Comparison of ENCODE assay signal across 21 cellular contexts in genomic region chr10:105986896-105987638, GRCh38.
DNase-seq lines count a peak whose midpoint lies in the region; ATAC-seq and TF ChIP-seq lines count a peak whose summit lies in the region.
"Had no signal": no experiment of that assay in that cellular context is flagged by ENCODE, and none has a peak within 500 bp of the region (broad histone marks: within the 10 kb centered on the region; RNA-seq: fewer than 3 reads in every experiment).

No MANE protein-coding gene starts in this region.

- H3K27ac Mint-ChIP-seq in mesothelial cell of epicardium: peak overlapping the region; percentile 77
- H3K27ac Mint-ChIP-seq: CD4-positive, alpha-beta T cell had no signal

- H3K27me3 ChIP-seq in gastroesophageal sphincter: no peaks in the 10 kb centered on the region
- H3K27me3 ChIP-seq in upper lobe of left lung: no peaks in the 10 kb centered on the region
- H3K27me3 ChIP-seq: BLaER1 had no signal

- peaks cover 30% of the 10 kb centered on the region for H3K4me1 Mint-ChIP-seq in mesothelial cell of epicardium

- ATAC-seq in gastroesophageal sphincter (peak; percentile 80), upper lobe of left lung (ENCODE audit: low FRiP score in 2 of 2) (peak; percentile 45 to 65)

- DNase-seq in amniotic epithelial cell (ENCODE audit: low read depth) (peak; percentile 62), mesothelial cell of epicardium (ENCODE audit: low spot score in 2 of 2, unreplicated experiment in 2 of 2) (no peak), upper lobe of left lung (no peak), EL (no peak), NCI-H187 treated with DMSO at 0.1 percent for 48 hours (lab: John Stamatoyannopoulos, UW) (no peak)
- no peak for DNase-seq in stimulated activated CD4-positive, alpha-beta T cell treated with anti-CD3 and anti-CD28 coated beads, Interleukin-4, amount 100 ng/mL, for 24 hours
- DNase-seq: ACHN; CD4-positive, alpha-beta T cell; COR-L47; DND-41; H7; Karpas-422; MV-4-11; NCI-H1105 treated with DMSO at 0.1 percent for 48 hours; NCI-H1694; NCI-H2081 treated with DMSO at 0.1 percent for 48 hours; NCI-H2171 treated with DMSO at 0.1 percent for 48 hours; NCI-H526; SHP77 had no signal

- no peak for TF ChIP-seq CTCF in gastroesophageal sphincter (IDR thresholded peaks at IDR 0.05)
- TF ChIP-seq CTCF in mesothelial cell of epicardium (IDR thresholded peaks at IDR 0.05; ENCODE audit: unreplicated experiment): no peak
- no peak for TF ChIP-seq CTCF in upper lobe of left lung (IDR thresholded peaks at IDR 0.05)

- H3K27ac ChIP-seq in gastroesophageal sphincter (no peak overlapping the region), upper lobe of left lung (peak overlapping the region in 1 of 4 donors; percentile 11)
- H3K27ac ChIP-seq: BLaER1 had no signal

- no peaks in the 10 kb centered on the region for H3K9me3 ChIP-seq in gastroesophageal sphincter
- H3K9me3 ChIP-seq in upper lobe of left lung: no peaks in the 10 kb centered on the region
- H3K9me3 ChIP-seq: BLaER1 had no signal

- 39 to 58% methylated on average over 2 to 3 of the region's 3 CpGs for WGBS in gastroesophageal sphincter (ENCODE audit: low coverage in 1 of 2), 2 donors
- WGBS in upper lobe of left lung, 2 donors: 53 to 58% methylated on average over 3 of the region's 3 CpGs

- no peak overlapping the region for H3K4me3 Mint-ChIP-seq in mesothelial cell of epicardium
- H3K4me3 Mint-ChIP-seq: CD4-positive, alpha-beta T cell had no signal

- H3K36me3 Mint-ChIP-seq in mesothelial cell of epicardium: no peaks in the 10 kb centered on the region

- peaks cover 3% of the 10 kb centered on the region for H3K27me3 Mint-ChIP-seq in mesothelial cell of epicardium (ENCODE audit: low read depth)
- H3K27me3 Mint-ChIP-seq: CD4-positive, alpha-beta T cell had no signal

- H3K36me3 ChIP-seq in gastroesophageal sphincter (no peaks in the 10 kb centered on the region), upper lobe of left lung (no peaks in the 10 kb centered on the region)
- H3K36me3 ChIP-seq: BLaER1 had no signal

- no peaks in the 10 kb centered on the region for H3K9me3 Mint-ChIP-seq in mesothelial cell of epicardium

- H3K4me3 ChIP-seq in gastroesophageal sphincter: no peak overlapping the region
- H3K4me3 ChIP-seq in upper lobe of left lung: no peak overlapping the region
- H3K4me3 ChIP-seq: BLaER1 had no signal

- TF ChIP-seq EP300 in gastroesophageal sphincter (IDR thresholded peaks at IDR 0.05): no peak
- TF ChIP-seq EP300 in upper lobe of left lung (IDR thresholded peaks at IDR 0.05): no peak

- H3K4me1 ChIP-seq in gastroesophageal sphincter (no peaks in the 10 kb centered on the region), upper lobe of left lung (no peaks in the 10 kb centered on the region)
- H3K4me1 ChIP-seq: BLaER1 had no signal

- no peak for TF ChIP-seq POLR2A in gastroesophageal sphincter (IDR thresholded peaks at IDR 0.05)
- TF ChIP-seq POLR2A in upper lobe of left lung (IDR thresholded peaks at IDR 0.05): no peak
